8 cellular contexts compared by ENCODE assay signal in genomic region chr1:149636286-149637122, GRCh38. TPM values are rescaled to one million over a fixed set of nuclear protein-coding genes. Genes with fewer than 3 reads are reported as not detected.
DNase-seq lines count a peak whose midpoint lies in the region; ATAC-seq and TF ChIP-seq lines count a peak whose summit lies in the region.
"Not testable (repeated sequence)": the region's sequence is repeated elsewhere in the genome, so short reads cannot be mapped to it uniquely, and the experiment has no call there.

No MANE protein-coding gene starts in this region.

- peak; percentile 92 for TF ChIP-seq POLR2A in NB4 (IDR thresholded peaks at IDR 0.05; ENCODE audit: extremely low read depth, insufficient read length)

- ATAC-seq in HG02588 (IDR thresholded peaks at IDR 0.05; ENCODE audit: unreplicated experiment), result peak; percentile 89
- peak; percentile 89 for ATAC-seq in stimulated activated naive CD8-positive, alpha-beta T cell treated with anti-CD3 and anti-CD28 coated beads, Interleukin-15, amount 100 ng/mL, for 72 hours

- peak overlapping the region; percentile 99 for H3K27ac Mint-ChIP-seq in activated naive CD4-positive, alpha-beta T cell treated with anti-CD3 and anti-CD28 coated beads, Interleukin-2, amount 10 ng/mL, durations not matched to agents 7 days and 5 days
- H3K27ac Mint-ChIP-seq in stimulated activated naive CD8-positive, alpha-beta T cell treated with anti-CD3 and anti-CD28 coated beads, Interleukin-15, amount 100 ng/mL, for 72 hours, result peak overlapping the region; percentile 100

- not testable (repeated sequence) for H3K27me3 ChIP-seq in GM06990 (replicated peaks; ENCODE audit: control insufficient read depth, insufficient read depth, low read length); neuron (ENCODE audit: insufficient read depth, low read length)

- H3K36me3 Mint-ChIP-seq in activated naive CD4-positive, alpha-beta T cell treated with anti-CD3 and anti-CD28 coated beads, Interleukin-2, amount 10 ng/mL, durations not matched to agents 7 days and 5 days, result peaks cover 15% of the 10 kb centered on the region

- TF ChIP-seq CTCF in GM06990 (IDR thresholded peaks at IDR 0.05; ENCODE audit: insufficient read depth, low read length, poor library complexity, severe bottlenecking); NB4 (IDR thresholded peaks at IDR 0.05; ENCODE audit: low read depth, low read length): not testable (repeated sequence)

- not testable (repeated sequence) for H2AFZ ChIP-seq in neuron (ENCODE audit: low read depth, low read length)

- H3K4me3 ChIP-seq in GM06990 (replicated peaks; ENCODE audit: low read depth, low read length), result peak overlapping the region; percentile 56
- H3K4me3 ChIP-seq in NB4 (ENCODE audit: low read depth, low read length), result peak overlapping the region; percentile 59
- H3K4me3 ChIP-seq in neuron (ENCODE audit: low read length), result peak overlapping the region; percentile 57

- peaks cover 44% of the 10 kb centered on the region for H3K4me1 Mint-ChIP-seq in activated naive CD4-positive, alpha-beta T cell treated with anti-CD3 and anti-CD28 coated beads, Interleukin-2, amount 10 ng/mL, durations not matched to agents 7 days and 5 days
- peaks cover 41% of the 10 kb centered on the region for H3K4me1 Mint-ChIP-seq in stimulated activated naive CD8-positive, alpha-beta T cell treated with anti-CD3 and anti-CD28 coated beads, Interleukin-15, amount 100 ng/mL, for 72 hours

- CTCF ChIA-PET in activated naive CD4-positive, alpha-beta T cell treated with anti-CD3 and anti-CD28 coated beads, Interleukin-2, amount 10 ng/mL, durations not matched to agents 7 days and 5 days (lab: Charles Lee), result not testable (repeated sequence)

- H3K4me3 Mint-ChIP-seq in activated naive CD4-positive, alpha-beta T cell treated with anti-CD3 and anti-CD28 coated beads, Interleukin-2, amount 10 ng/mL, durations not matched to agents 7 days and 5 days, result peak overlapping the region; percentile 89
- peak overlapping the region; percentile 88 to 94 for H3K4me3 Mint-ChIP-seq in stimulated activated naive CD8-positive, alpha-beta T cell treated with anti-CD3 and anti-CD28 coated beads, Interleukin-15, amount 100 ng/mL, for 72 hours

- not testable (repeated sequence) for H3K9me3 ChIP-seq in neuron (ENCODE audit: low read length)

- not testable (repeated sequence) for H3K4me1 ChIP-seq in neuron (ENCODE audit: insufficient read depth, low read length)

- not testable (repeated sequence) for H3K36me3 ChIP-seq in GM06990 (ENCODE audit: control insufficient read depth, insufficient read depth, low read length); neuron (ENCODE audit: insufficient read depth, low read length)

- H3K27me3 Mint-ChIP-seq in activated naive CD4-positive, alpha-beta T cell treated with anti-CD3 and anti-CD28 coated beads, Interleukin-2, amount 10 ng/mL, durations not matched to agents 7 days and 5 days; stimulated activated naive CD8-positive, alpha-beta T cell treated with anti-CD3 and anti-CD28 coated beads, Interleukin-15, amount 100 ng/mL, for 72 hours: not testable (repeated sequence)

- H3K9me3 Mint-ChIP-seq in activated naive CD4-positive, alpha-beta T cell treated with anti-CD3 and anti-CD28 coated beads, Interleukin-2, amount 10 ng/mL, durations not matched to agents 7 days and 5 days; stimulated activated naive CD8-positive, alpha-beta T cell treated with anti-CD3 and anti-CD28 coated beads, Interleukin-15, amount 100 ng/mL, for 72 hours: not testable (repeated sequence)

- DNase-seq in GM06990 (ENCODE audit: extremely low read depth, insufficient read length) (peak; percentile 88), NB4 (ENCODE audit: low read depth) (peak; percentile 92), SK-MEL-5 (ENCODE audit: low read depth, low spot score) (peak; percentile 97), germinal center (ENCODE audit: low spot score) (peak; percentile 61)
- DNase-seq in activated naive CD4-positive, alpha-beta T cell treated with anti-CD3 and anti-CD28 coated beads, Interleukin-2, amount 10 ng/mL, durations not matched to agents 7 days and 5 days, result peak; percentile 95
- peak; percentile 88 to 93 for DNase-seq in stimulated activated naive CD8-positive, alpha-beta T cell treated with anti-CD3 and anti-CD28 coated beads, Interleukin-15, amount 100 ng/mL, for 72 hours

- in situ Hi-C loops in SK-MEL-5 (cut with HindIII; ENCODE audit: low pct_unique_long_range_greater_than_20kb, low sequenced_read_pairs), result not testable (repeated sequence)

RNA-seq across cellular contexts. Expression of gene PPIAL4C, which starts 52.9 kb away (rescaled TPM):
- not detected in 2 replicates for total RNA-seq in SK-MEL-5 (2014; rRNA removed; shearing (Covaris generic))
- polyA plus RNA-seq in SK-MEL-5 (2015; cell fraction: cytosol; rRNA removed), result not detected in 2 replicates
- not detected in 2 replicates for polyA plus RNA-seq in SK-MEL-5 (2015; cell fraction: nucleus; rRNA removed)

Comparison
In these comparisons a context has a peak if more than half of its experiments do, and no peak if none do; other contexts are left out.
1. Peak in every context shown above with its lines: DNase-seq, ATAC-seq and H3K4me3 ChIP-seq.